8 cellular contexts compared by ENCODE assay signal in the genomic region with DNA sequence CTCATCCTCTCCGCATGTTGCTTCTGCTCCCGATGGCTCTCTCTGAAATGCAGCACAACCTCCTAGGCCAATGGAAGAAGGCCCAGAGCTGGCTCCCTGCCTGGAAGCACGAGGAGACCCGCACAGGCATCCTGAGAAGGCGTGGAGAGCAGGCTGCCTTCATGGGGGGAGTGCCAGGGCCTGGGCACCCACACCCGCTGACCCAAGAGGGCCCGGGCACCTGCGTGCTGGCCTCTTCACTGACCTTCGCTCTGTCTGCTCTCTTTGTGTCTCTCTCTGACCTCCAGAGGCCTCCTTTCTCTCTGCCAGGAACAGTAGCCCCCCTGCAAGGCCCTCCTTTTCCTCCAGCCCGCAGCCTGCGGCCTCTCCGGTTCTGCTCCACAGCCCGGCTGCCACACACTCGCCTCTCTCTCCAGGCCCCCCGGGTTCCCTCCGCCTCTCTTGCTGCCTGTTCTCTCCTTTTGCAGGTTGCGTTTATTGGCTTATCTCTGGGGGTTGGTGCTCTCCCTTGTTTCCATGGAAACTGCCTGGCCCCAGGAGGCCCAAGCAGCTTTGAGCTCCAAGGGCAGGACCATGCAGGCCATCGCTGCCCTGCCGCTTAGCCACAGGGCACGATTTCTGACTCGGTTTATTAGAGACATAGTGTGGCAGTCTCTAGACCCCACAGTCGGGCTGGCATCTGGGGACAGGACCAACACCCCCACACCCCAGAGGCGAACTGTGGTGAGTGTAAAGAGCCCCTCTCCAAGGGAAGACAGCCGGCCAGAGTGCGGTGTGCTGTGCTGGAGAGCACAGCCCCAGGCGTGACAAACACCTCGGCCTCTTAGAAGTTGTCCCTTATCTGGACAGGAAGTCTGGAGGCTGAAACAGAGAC. TPM values are rescaled to one million over a fixed set of nuclear protein-coding genes. Genes with fewer than 3 reads are reported as not detected.
DNase-seq lines count a peak whose midpoint lies in the region; ATAC-seq and TF ChIP-seq lines count a peak whose summit lies in the region.

No MANE protein-coding gene starts in this region.

- no peak for ATAC-seq in RWPE2 (ENCODE audit: low read depth)
- ATAC-seq in HG02884 (IDR thresholded peaks at IDR 0.05; ENCODE audit: unreplicated experiment): no peak
- no peak for ATAC-seq in HG03045 (IDR thresholded peaks at IDR 0.05; ENCODE audit: unreplicated experiment)

- peaks cover 2% of the 10 kb centered on the region for H3K36me3 Mint-ChIP-seq in osteocyte (ENCODE audit: unreplicated experiment)

- H3K27ac ChIP-seq in RWPE2 (ENCODE audit: poor library complexity, severe bottlenecking): peak overlapping the region; percentile 63

- DNase-seq in EL (peak; percentile 30), RWPE2 (ENCODE audit: low spot score) (no peak), epithelial cell of esophagus (ENCODE audit: low read depth) (no peak), osteocyte (ENCODE audit: extremely low spot score, unreplicated experiment) (no peak), NCI-H2107 treated with DMSO at 0.1 percent for 48 hours (lab: John Stamatoyannopoulos, UW; ENCODE audit: unreplicated experiment) (no peak), OCI-M2 (lab: John Stamatoyannopoulos, UW; ENCODE audit: unreplicated experiment) (no peak)

- H3K27me3 ChIP-seq in RWPE2 (ENCODE audit: insufficient read depth, poor library complexity, severe bottlenecking): no peaks in the 10 kb centered on the region

- peak overlapping the region; percentile 96 for H3K4me3 ChIP-seq in RWPE2 (ENCODE audit: severe bottlenecking)
- H3K4me3 ChIP-seq in epithelial cell of esophagus (ENCODE audit: low read length): peak overlapping the region; percentile 46

- no peaks in the 10 kb centered on the region for H3K9me3 ChIP-seq in RWPE2 (ENCODE audit: severe bottlenecking)

- H3K9me3 Mint-ChIP-seq in osteocyte (ENCODE audit: unreplicated experiment): no peaks in the 10 kb centered on the region

- peaks cover 26% of the 10 kb centered on the region for H3K4me1 Mint-ChIP-seq in osteocyte (ENCODE audit: unreplicated experiment)

- H3K27me3 Mint-ChIP-seq in osteocyte (ENCODE audit: unreplicated experiment): no peaks in the 10 kb centered on the region

- no peak for TF ChIP-seq CTCF in RWPE2 (IDR thresholded peaks at IDR 0.05; ENCODE audit: poor library complexity, severe bottlenecking)
- TF ChIP-seq CTCF in epithelial cell of esophagus (IDR thresholded peaks at IDR 0.05; ENCODE audit: insufficient read depth, low read depth, low read length, missing control alignments): no peak
- no peak for TF ChIP-seq CTCF in osteocyte (IDR thresholded peaks at IDR 0.05)

- peaks cover 6% of the 10 kb centered on the region for H3K4me1 ChIP-seq in RWPE2 (ENCODE audit: insufficient read depth, poor library complexity, severe bottlenecking)

- peaks cover 5% of the 10 kb centered on the region; the same call in 1 of the 2 replicates for H3K36me3 ChIP-seq in RWPE2 (ENCODE audit: low read depth)

- H3K4me3 Mint-ChIP-seq in osteocyte (ENCODE audit: unreplicated experiment): peak overlapping the region; percentile 79

- peak overlapping the region; percentile 82 for H3K27ac Mint-ChIP-seq in osteocyte (ENCODE audit: unreplicated experiment)

RNA-seq across cellular contexts. Expression of gene MZT2B, which starts 1.7 kb away (rescaled TPM):
- 253 and 281 TPM in 2 replicates for total RNA-seq in osteocyte

RNA-seq across cellular contexts. Expression of gene SMPD4, which starts 2.3 kb away (rescaled TPM):
- 64.8 and 67.0 TPM in 2 replicates for total RNA-seq in osteocyte

RNA-seq across cellular contexts. Expression of gene TUBA3E, which starts 14.5 kb away (rescaled TPM):
- not detected in 2 replicates for total RNA-seq in osteocyte

RNA-seq across cellular contexts. Expression of gene CCDC74B, which starts 38.8 kb away (rescaled TPM):
- 1.7 and 2.2 TPM in 2 replicates for total RNA-seq in osteocyte

RNA-seq across cellular contexts. Expression of gene POTEF, which starts 54.7 kb away (rescaled TPM):
- 0.30 TPM in 1 of 2 replicates, not detected in the other for total RNA-seq in osteocyte
